9 cellular contexts compared by ENCODE assay signal in genomic region chr18:58785171-58785805, GRCh38.
DNase-seq lines count a peak whose midpoint lies in the region; ATAC-seq and TF ChIP-seq lines count a peak whose summit lies in the region.
"Had no signal": no experiment of that assay in that cellular context is flagged by ENCODE, and none has a peak within 500 bp of the region (broad histone marks: within the 10 kb centered on the region; RNA-seq: fewer than 3 reads in every experiment).

No MANE protein-coding gene starts in this region.

- H3K4me3 Mint-ChIP-seq in stimulated activated memory B cell treated with anti-CD40 and anti-IgM and Interleukin-4, amounts not matched to agents 10 μg/mL and 1 μg/mL and 100 μg/mL, for 72 hours, result no peak overlapping the region
- no peak overlapping the region for H3K4me3 Mint-ChIP-seq in naive thymus-derived CD4-positive, alpha-beta T cell

- no peaks in the 10 kb centered on the region for H3K27me3 Mint-ChIP-seq in stimulated activated memory B cell treated with anti-CD40 and anti-IgM and Interleukin-4, amounts not matched to agents 10 μg/mL and 1 μg/mL and 100 μg/mL, for 72 hours
- H3K27me3 Mint-ChIP-seq in naive thymus-derived CD4-positive, alpha-beta T cell, result peaks cover 0 to 24% (median 19%) of the 10 kb centered on the region in 5 donors

- no peaks in the 10 kb centered on the region for H3K36me3 ChIP-seq in naive thymus-derived CD4-positive, alpha-beta T cell (ENCODE audit: control insufficient read depth in 2 of 3, insufficient read depth in 3 of 3, low read length in 3 of 3)

- peaks cover 29% of the 10 kb centered on the region for H3K4me1 Mint-ChIP-seq in stimulated activated memory B cell treated with anti-CD40 and anti-IgM and Interleukin-4, amounts not matched to agents 10 μg/mL and 1 μg/mL and 100 μg/mL, for 72 hours
- H3K4me1 Mint-ChIP-seq in naive thymus-derived CD4-positive, alpha-beta T cell, result peaks cover 0 to 2% (median 0%) of the 10 kb centered on the region in 7 donors

- TF ChIP-seq CTCF in RWPE1 (conservative IDR thresholded peaks at IDR 0.05; ENCODE audit: low read depth), result no peak

- peaks cover 3% of the 10 kb centered on the region for H3K9me3 Mint-ChIP-seq in stimulated activated memory B cell treated with anti-CD40 and anti-IgM and Interleukin-4, amounts not matched to agents 10 μg/mL and 1 μg/mL and 100 μg/mL, for 72 hours
- H3K9me3 Mint-ChIP-seq in naive thymus-derived CD4-positive, alpha-beta T cell, result peaks cover 0 to 3% (median 0%) of the 10 kb centered on the region in 11 donors

- intact Hi-C loops in naive thymus-derived CD4-positive, alpha-beta T cell (cut with micrococcal nuclease), result no loop called here

- H3K4me3 ChIP-seq in naive thymus-derived CD4-positive, alpha-beta T cell (ENCODE audit: low read length), result no peak overlapping the region

- H3K27me3 ChIP-seq in naive thymus-derived CD4-positive, alpha-beta T cell (ENCODE audit: control insufficient read depth in 2 of 2, insufficient read depth in 2 of 2, low read length in 2 of 2), result no peaks in the 10 kb centered on the region

- POLR2A ChIA-PET in RWPE1 (lab: Yijun Ruan, JAX; ENCODE audit: low non-redundant PET), result interaction anchor here (1.0 kb wide), 1 partner anchor 82 kb away, joined by 3 read pairs; no protein-coding TSS in a partner anchor
- POLR2A ChIA-PET in naive thymus-derived CD4-positive, alpha-beta T cell (lab: Charles Lee), result no interaction called here

- no peaks in the 10 kb centered on the region for H3K36me3 Mint-ChIP-seq in stimulated activated memory B cell treated with anti-CD40 and anti-IgM and Interleukin-4, amounts not matched to agents 10 μg/mL and 1 μg/mL and 100 μg/mL, for 72 hours
- no peaks in the 10 kb centered on the region for H3K36me3 Mint-ChIP-seq in naive thymus-derived CD4-positive, alpha-beta T cell

- H3K9me3 ChIP-seq in naive thymus-derived CD4-positive, alpha-beta T cell (ENCODE audit: control insufficient read depth in 2 of 3, low read length in 3 of 3), result no peaks in the 10 kb centered on the region

- H3K4me1 ChIP-seq in naive thymus-derived CD4-positive, alpha-beta T cell (ENCODE audit: control insufficient read depth in 2 of 2, insufficient read depth in 2 of 2, low read length in 2 of 2), result no peaks in the 10 kb centered on the region

- H3K27ac Mint-ChIP-seq in stimulated activated memory B cell treated with anti-CD40 and anti-IgM and Interleukin-4, amounts not matched to agents 10 μg/mL and 1 μg/mL and 100 μg/mL, for 72 hours, result peak overlapping the region; percentile 50
- H3K27ac Mint-ChIP-seq in naive thymus-derived CD4-positive, alpha-beta T cell, result no peak overlapping the region

- DNase-seq in GOT3 (lab: John Stamatoyannopoulos, UW), result peak; percentile 3
- peak; percentile 80 for DNase-seq in RWPE1 (ENCODE audit: low spot score)
- DNase-seq in glomerular endothelial cell (ENCODE audit: extremely low read depth, low read depth, low spot score), result peak; percentile 47
- DNase-seq in middle frontal gyrus (ENCODE audit: extremely low spot score, low spot score), result no peak
- no peak for DNase-seq in naive thymus-derived CD4-positive, alpha-beta T cell
- DNase-seq in effector CD8-positive, alpha-beta T cell (lab: John Stamatoyannopoulos, UW), result no peak
- DNase-seq: OCI-M1 had no signal

- CTCF ChIA-PET in RWPE1 (lab: Yijun Ruan, JAX), result interaction anchor here (0.6 to 1.7 kb wide), 2 partner anchors 21 to 80 kb away, joined by 3 to 4 read pairs; partner anchors contain the start of gene ZNF532
- CTCF ChIA-PET in naive thymus-derived CD4-positive, alpha-beta T cell (lab: Charles Lee), result interaction anchor here (1.0 kb wide), 1 partner anchor 281 kb away, joined by 3 read pairs; no protein-coding TSS in a partner anchor

- peak; percentile 29 for ATAC-seq in stimulated activated memory B cell treated with anti-CD40 and anti-IgM and Interleukin-4, amounts not matched to agents 10 μg/mL and 1 μg/mL and 100 μg/mL, for 72 hours
- no peak for ATAC-seq in HG02973 (IDR thresholded peaks at IDR 0.05; ENCODE audit: unreplicated experiment)
- ATAC-seq in naive thymus-derived CD4-positive, alpha-beta T cell, result no peak

- H3K27ac ChIP-seq in RWPE1, result peak overlapping the region; percentile 98
- no peak overlapping the region for H3K27ac ChIP-seq in naive thymus-derived CD4-positive, alpha-beta T cell (ENCODE audit: low read depth, low read length)

Comparison
In these comparisons a context has a peak if more than half of its experiments do, and no peak if none do; other contexts are left out.
1. DNase-seq: peak in GOT3 (single experiment), RWPE1 (single experiment) and glomerular endothelial cell (single experiment); none in middle frontal gyrus (single experiment), naive thymus-derived CD4-positive, alpha-beta T cell (0 of 9) and effector CD8-positive, alpha-beta T cell (single experiment).